In the genomic region with DNA sequence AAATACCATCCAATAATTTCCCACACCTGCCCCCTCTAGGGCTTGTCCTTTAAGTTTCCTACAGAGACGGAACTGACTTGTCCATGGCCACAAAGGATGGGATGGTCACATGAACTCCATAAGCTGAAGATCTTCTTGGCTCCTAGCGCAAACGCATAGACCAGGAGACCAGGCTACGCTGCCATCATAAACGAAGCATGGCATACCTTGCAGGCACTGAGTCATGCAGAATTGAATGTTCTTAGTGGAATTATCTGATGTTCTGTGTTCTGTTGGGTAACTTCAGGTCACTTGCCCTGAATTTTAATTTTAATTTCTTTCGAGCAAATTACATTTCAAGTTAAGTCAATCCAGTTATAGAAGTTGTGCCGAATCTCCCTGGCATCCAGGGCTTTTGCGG, we compare ENCODE assay signal across 20 cellular contexts.
DNase-seq lines count a peak whose midpoint lies in the region; ATAC-seq and TF ChIP-seq lines count a peak whose summit lies in the region.
"Had no signal": no experiment of that assay in that cellular context is flagged by ENCODE, and none has a peak within 500 bp of the region (broad histone marks: within the 10 kb centered on the region; RNA-seq: fewer than 3 reads in every experiment).

No MANE protein-coding gene starts in this region.

- H3K4me3 ChIP-seq in kidney epithelial cell (ENCODE audit: low read depth, low read length): no peak overlapping the region
- peak overlapping the region; percentile 20 for H3K4me3 ChIP-seq in parathyroid adenoma (ENCODE audit: low read depth, low read length)
- H3K4me3 ChIP-seq: A549, GM23338 had no signal

- DNase-seq in Caki2 (ENCODE audit: low read depth) (peak; percentile 23), amniotic epithelial cell (ENCODE audit: low read depth) (peak; percentile 13), kidney epithelial cell (ENCODE audit: low read depth) (peak; percentile 19)
- DNase-seq in activated naive CD4-positive, alpha-beta T cell (lab: John Stamatoyannopoulos, UW): no peak
- no peak for DNase-seq in activated CD4-positive, alpha-beta T cell treated with anti-CD3 and anti-CD28 coated beads, Interleukin-2, amount 50 U/mL, for 1 hour
- DNase-seq: AML-193; Calu3; CD4-positive, alpha-beta memory T cell; DMS79 treated with DMSO at 0.1 percent for 48 hours; GF-D8; HCEC 1CT; HFFc6 had no signal

- ATAC-seq in GM21447 (IDR thresholded peaks at IDR 0.05; ENCODE audit: unreplicated experiment) (no peak), HG03097 (IDR thresholded peaks at IDR 0.05; ENCODE audit: low FRiP score, unreplicated experiment) (no peak)
- ATAC-seq: A549, GM23338, HepG2 had no signal

- no peaks in the 10 kb centered on the region for H3K36me3 ChIP-seq in kidney epithelial cell (ENCODE audit: control insufficient read depth, insufficient read depth, low read length)
- no peaks in the 10 kb centered on the region for H3K36me3 ChIP-seq in parathyroid adenoma (ENCODE audit: control insufficient read depth, insufficient read depth, low read length)

- H3K27me3 ChIP-seq in kidney epithelial cell (ENCODE audit: control insufficient read depth, insufficient read depth, low read length) (no peaks in the 10 kb centered on the region), parathyroid adenoma (ENCODE audit: control insufficient read depth, insufficient read depth, low read length) (no peaks in the 10 kb centered on the region)

- H3K9me3 ChIP-seq in parathyroid adenoma (ENCODE audit: control insufficient read depth, low read length): no peaks in the 10 kb centered on the region
- H3K9me3 ChIP-seq: A549 had no signal

- peak overlapping the region; percentile 22 for H2AFZ ChIP-seq in parathyroid adenoma
- H2AFZ ChIP-seq: GM23338 had no signal

- no peaks in the 10 kb centered on the region for H3K79me2 ChIP-seq in parathyroid adenoma

- H3K27ac ChIP-seq in parathyroid adenoma: peak overlapping the region; percentile 56
- H3K27ac ChIP-seq: 22Rv1, A549, C4-2B had no signal

- H3K4me1 ChIP-seq in parathyroid adenoma: peaks cover 27% of the 10 kb centered on the region
- H3K4me1 ChIP-seq: A549 had no signal

- H3K9ac ChIP-seq in parathyroid adenoma: no peak overlapping the region

- H3K4me2 ChIP-seq in parathyroid adenoma (ENCODE audit: low read length): peak overlapping the region; percentile 58
- H3K4me2 ChIP-seq: A549, GM23338 had no signal

- in situ Hi-C loops in Caki2 (cut with HindIII; ENCODE audit: low pct_unique_long_range_greater_than_20kb, low sequenced_read_pairs): no loop called here

- no peak for TF ChIP-seq CTCF in kidney epithelial cell (IDR thresholded peaks at IDR 0.05; ENCODE audit: insufficient read depth, low read length, poor library complexity, severe bottlenecking)
- TF ChIP-seq CTCF in parathyroid adenoma (IDR thresholded peaks at IDR 0.05): no peak

Comparison
In these comparisons a context has a peak if more than half of its experiments do, and no peak if none do; other contexts are left out.
1. DNase-seq: peak in Caki2 (single experiment), amniotic epithelial cell (single experiment) and kidney epithelial cell (single experiment); none in activated naive CD4-positive, alpha-beta T cell (0 of 4) and activated CD4-positive, alpha-beta T cell treated with anti-CD3 and anti-CD28 coated beads, Interleukin-2, amount 50 U/mL, for 1 hour (single experiment).